Comparison of ENCODE assay signal across 7 cellular contexts in genomic region chr3:42061711-42062408, GRCh38. TPM values are rescaled to one million over a fixed set of nuclear protein-coding genes. Genes with fewer than 3 reads are reported as not detected.
DNase-seq lines count a peak whose midpoint lies in the region; FAIRE-seq and TF ChIP-seq lines count a peak whose summit lies in the region.

No MANE protein-coding gene starts in this region.

- peaks cover 3% of the 10 kb centered on the region for H3K36me3 Mint-ChIP-seq in astrocyte (ENCODE audit: low read depth, unreplicated experiment)
- peaks cover 0 to 5% (median 0%) of the 10 kb centered on the region in 3 donors for H3K36me3 Mint-ChIP-seq in CD8-positive, alpha-beta memory T cell

- H3K4me1 ChIP-seq in HUES48 (ENCODE audit: control insufficient read depth, insufficient read depth, low read length) = peaks cover 47% of the 10 kb centered on the region
- peaks cover 30% of the 10 kb centered on the region for H3K4me1 ChIP-seq in astrocyte (ENCODE audit: insufficient read depth, low read length)
- peaks cover 39% of the 10 kb centered on the region for H3K4me1 ChIP-seq in keratinocyte (ENCODE audit: control insufficient read depth, extremely low read depth, insufficient read depth, low read length)
- peaks cover 4 to 77% (median 39%) of the 10 kb centered on the region in 4 donors for H3K4me1 ChIP-seq in tibial artery
- H3K4me1 ChIP-seq in CD8-positive, alpha-beta memory T cell (ENCODE audit: insufficient read depth, low read length) = no peaks in the 10 kb centered on the region
- H3K4me1 ChIP-seq in BE2C = no peaks in the 10 kb centered on the region

- peak overlapping the region; percentile 46 for H3K4me3 Mint-ChIP-seq in astrocyte (ENCODE audit: unreplicated experiment)
- H3K4me3 Mint-ChIP-seq in CD8-positive, alpha-beta memory T cell = no peak overlapping the region

- H3K27ac ChIP-seq in HUES48 (ENCODE audit: low read depth, low read length) (peak overlapping the region; percentile 73), astrocyte (ENCODE audit: low read depth, low read length) (peak overlapping the region; percentile 92), keratinocyte (ENCODE audit: control insufficient read depth, insufficient read depth, low read length) (peak overlapping the region; percentile 87), tibial artery (peak overlapping the region; percentile 76 to 81)
- H3K27ac ChIP-seq in CD8-positive, alpha-beta memory T cell (ENCODE audit: low read depth, low read length) = no peak overlapping the region

- H3K27me3 Mint-ChIP-seq in astrocyte (ENCODE audit: low read depth, unreplicated experiment) = no peaks in the 10 kb centered on the region
- H3K27me3 Mint-ChIP-seq in CD8-positive, alpha-beta memory T cell = no peaks in the 10 kb centered on the region

- H3K79me2 ChIP-seq in astrocyte (ENCODE audit: insufficient read depth, low read length) (peaks cover 61% of the 10 kb centered on the region), keratinocyte (ENCODE audit: control insufficient read depth, insufficient read depth, low read length) (peaks cover 31% of the 10 kb centered on the region)

- POLR2A ChIA-PET in CD8-positive, alpha-beta memory T cell (lab: Charles Lee) = no interaction called here

- CTCF ChIA-PET in CD8-positive, alpha-beta memory T cell (lab: Charles Lee) = no interaction called here

- H4K20me1 ChIP-seq in astrocyte (ENCODE audit: insufficient read depth, low read length) (peaks cover 8% of the 10 kb centered on the region), keratinocyte (ENCODE audit: control insufficient read depth, extremely low read depth, insufficient read depth, low read length) (no peaks in the 10 kb centered on the region)

- H3K4me3 ChIP-seq in HUES48 (ENCODE audit: low read depth, low read length) (no peak overlapping the region), astrocyte (ENCODE audit: insufficient read depth, low read depth, low read length) (peak overlapping the region; percentile 20), keratinocyte (ENCODE audit: control insufficient read depth in 2 of 3, extremely low read depth in 1 of 3, insufficient read depth in 2 of 3, low read depth in 1 of 3, low read length in 3 of 3) (peak overlapping the region in 2 of 3 experiments; percentile 13 to 21), tibial artery (peak overlapping the region; percentile 28 to 36), BE2C (ENCODE audit: low read depth, low read length) (no peak overlapping the region)
- no peak overlapping the region for H3K4me3 ChIP-seq in CD8-positive, alpha-beta memory T cell (ENCODE audit: low read length)

- H3K9me3 ChIP-seq in HUES48 (ENCODE audit: control insufficient read depth, insufficient read depth, low read length) (no peaks in the 10 kb centered on the region), astrocyte (ENCODE audit: insufficient read depth, low read depth, low read length) (no peaks in the 10 kb centered on the region), keratinocyte (ENCODE audit: control insufficient read depth, low read depth, low read length) (no peaks in the 10 kb centered on the region), tibial artery (no peaks in the 10 kb centered on the region), BE2C (no peaks in the 10 kb centered on the region)
- no peaks in the 10 kb centered on the region for H3K9me3 ChIP-seq in CD8-positive, alpha-beta memory T cell (ENCODE audit: low read length)

- H3K27me3 ChIP-seq in HUES48 (ENCODE audit: control insufficient read depth, insufficient read depth, low read length) = no peaks in the 10 kb centered on the region
- no peaks in the 10 kb centered on the region for H3K27me3 ChIP-seq in astrocyte (ENCODE audit: insufficient read depth, low read length)
- no peaks in the 10 kb centered on the region for H3K27me3 ChIP-seq in keratinocyte (ENCODE audit: control insufficient read depth, extremely low read depth, insufficient read depth, low read length)
- no peaks in the 10 kb centered on the region for H3K27me3 ChIP-seq in tibial artery
- no peaks in the 10 kb centered on the region for H3K27me3 ChIP-seq in CD8-positive, alpha-beta memory T cell (ENCODE audit: insufficient read depth, low read length, poor library complexity, severe bottlenecking)
- no peaks in the 10 kb centered on the region for H3K27me3 ChIP-seq in BE2C

- H2AFZ ChIP-seq in astrocyte (ENCODE audit: low read depth, low read length) (peak overlapping the region; percentile 15), keratinocyte (ENCODE audit: control insufficient read depth, low read length) (peak overlapping the region; percentile 25)

- H3K27ac Mint-ChIP-seq in astrocyte (ENCODE audit: unreplicated experiment) = peak overlapping the region; percentile 77
- H3K27ac Mint-ChIP-seq in CD8-positive, alpha-beta memory T cell = no peak overlapping the region

- H3K9me3 Mint-ChIP-seq in astrocyte (ENCODE audit: unreplicated experiment) = no peaks in the 10 kb centered on the region
- no peaks in the 10 kb centered on the region for H3K9me3 Mint-ChIP-seq in CD8-positive, alpha-beta memory T cell

- no peaks in the 10 kb centered on the region for H3K36me3 ChIP-seq in HUES48 (ENCODE audit: control insufficient read depth, insufficient read depth, low read length)
- H3K36me3 ChIP-seq in astrocyte (ENCODE audit: insufficient read depth, low read length) = no peaks in the 10 kb centered on the region
- H3K36me3 ChIP-seq in keratinocyte (ENCODE audit: control insufficient read depth in 2 of 2, extremely low read depth in 1 of 2, insufficient read depth in 2 of 2, low read length in 2 of 2) = no peaks in the 10 kb centered on the region
- H3K36me3 ChIP-seq in tibial artery = no peaks in the 10 kb centered on the region
- H3K36me3 ChIP-seq in CD8-positive, alpha-beta memory T cell (ENCODE audit: insufficient read depth, low read length) = no peaks in the 10 kb centered on the region
- no peaks in the 10 kb centered on the region for H3K36me3 ChIP-seq in BE2C

- DNase-seq in astrocyte (ENCODE audit: low read depth) (peak; percentile 91), keratinocyte (ENCODE audit: low read depth, low spot score) (peak; percentile 89), tibial artery (peak; percentile 76 to 87), BE2C (no peak), DMS114 treated with DMSO at 0.1 percent for 48 hours (lab: John Stamatoyannopoulos, UW; ENCODE audit: unreplicated experiment) (no peak)
- no peak for DNase-seq in CD8-positive, alpha-beta memory T cell

- intact Hi-C loops in tibial artery (cut with DNase I; ENCODE audit: low total_unique reads) = no loop called here

- no peaks in the 10 kb centered on the region for H3K9me1 ChIP-seq in keratinocyte (ENCODE audit: control insufficient read depth, extremely low read depth, insufficient read depth, low read length)

- H3K4me1 Mint-ChIP-seq in astrocyte (ENCODE audit: low read depth, unreplicated experiment) = peaks cover 37% of the 10 kb centered on the region
- H3K4me1 Mint-ChIP-seq in CD8-positive, alpha-beta memory T cell = peaks cover 10 to 37% (median 21%) of the 10 kb centered on the region in 3 donors

- peak overlapping the region; percentile 77 for H3K4me2 ChIP-seq in astrocyte (ENCODE audit: low read length)
- peak overlapping the region; percentile 84 for H3K4me2 ChIP-seq in keratinocyte (ENCODE audit: control insufficient read depth, extremely low read depth, insufficient read depth, low read depth, low read length)

- TF ChIP-seq CTCF in astrocyte (IDR thresholded peaks at IDR 0.05; ENCODE audit: insufficient read depth, low read depth, low read length) (no peak), keratinocyte (optimal IDR thresholded peaks at IDR 0.05 in 1 of 3, IDR thresholded peaks at IDR 0.05 in 1 of 3, conservative IDR thresholded peaks at IDR 0.05 in 1 of 3; ENCODE audit: extremely low read depth in 1 of 3, insufficient read depth in 2 of 3, low read length in 3 of 3) (no peak), tibial artery (IDR thresholded peaks at IDR 0.05) (no peak), BE2C (IDR thresholded peaks at IDR 0.05; ENCODE audit: low read depth, low read length) (no peak)

- dilution Hi-C loops in keratinocyte (cut with MboI; ENCODE audit: extremely low pct_ligation_motif_present, low sequenced_read_pairs) = no loop called here

- FAIRE-seq in astrocyte (lab: Jason Lieb, UNC) (peak; percentile 84), keratinocyte (lab: Jason Lieb, UNC) (peak; percentile 68)

- H3K9ac ChIP-seq in HUES48 (ENCODE audit: low read depth, low read length) (no peak overlapping the region), astrocyte (ENCODE audit: low read length) (peak overlapping the region; percentile 78), keratinocyte (ENCODE audit: control insufficient read depth, extremely low read depth, insufficient read depth, low read length) (peak overlapping the region; percentile 65)

RNA-seq across cellular contexts. Expression of gene TRAK1, which starts 29.3 kb away (rescaled TPM):
- 52.3 and 56.2 TPM in 2 replicates for total RNA-seq in astrocyte
- polyA plus RNA-seq in keratinocyte = 58.2 to 63.7 TPM (median 62.8 TPM) in 3 replicates
- 29.8 TPM for polyA plus RNA-seq in keratinocyte (2011; ENCODE audit: low read depth)
- 48.0 and 49.5 TPM in 2 replicates for polyA plus RNA-seq in keratinocyte (2011; cell fraction: cytosol; rRNA removed)
- 132 and 142 TPM in 2 replicates for polyA plus RNA-seq in keratinocyte (2011; cell fraction: nucleus; rRNA removed)
- 29.8 and 46.9 TPM in 2 replicates for polyA plus RNA-seq in keratinocyte (2012; ENCODE audit: low replicate concordance)
- 82.0 to 97.3 TPM (median 91.8 TPM) in 3 replicates for polyA minus RNA-seq in keratinocyte
- 84.2 TPM for polyA minus RNA-seq in keratinocyte (2011; cell fraction: cytosol; rRNA and poly(A)+ RNA removed)
- polyA minus RNA-seq in keratinocyte (2011; cell fraction: nucleus; rRNA and poly(A)+ RNA removed) = 83.0 and 146 TPM in 2 replicates
- 10 to 100 TPM; 19.7 to 20.0 TPM for total RNA-seq in CD8-positive, alpha-beta memory T cell
- polyA plus RNA-seq in CD8-positive, alpha-beta memory T cell = 10.4 TPM
- 19.2 TPM for polyA plus RNA-seq in BE2C (2012; ENCODE audit: insufficient read depth, insufficient read length, low read depth)

Comparison
In these comparisons a context has a peak if more than half of its experiments do, and no peak if none do; other contexts are left out.
1. H3K4me3 ChIP-seq: peak in astrocyte (single experiment), keratinocyte (2 of 3) and tibial artery (2 of 2); none in HUES48 (single experiment), CD8-positive, alpha-beta memory T cell (single experiment) and BE2C (single experiment).
2. DNase-seq: peak in astrocyte (single experiment), keratinocyte (single experiment) and tibial artery (2 of 2); none in CD8-positive, alpha-beta memory T cell (0 of 5), BE2C (single experiment) and DMS114 treated with DMSO at 0.1 percent for 48 hours (single experiment).